Comparison of ENCODE assay signal across 16 cellular contexts in the genomic region with DNA sequence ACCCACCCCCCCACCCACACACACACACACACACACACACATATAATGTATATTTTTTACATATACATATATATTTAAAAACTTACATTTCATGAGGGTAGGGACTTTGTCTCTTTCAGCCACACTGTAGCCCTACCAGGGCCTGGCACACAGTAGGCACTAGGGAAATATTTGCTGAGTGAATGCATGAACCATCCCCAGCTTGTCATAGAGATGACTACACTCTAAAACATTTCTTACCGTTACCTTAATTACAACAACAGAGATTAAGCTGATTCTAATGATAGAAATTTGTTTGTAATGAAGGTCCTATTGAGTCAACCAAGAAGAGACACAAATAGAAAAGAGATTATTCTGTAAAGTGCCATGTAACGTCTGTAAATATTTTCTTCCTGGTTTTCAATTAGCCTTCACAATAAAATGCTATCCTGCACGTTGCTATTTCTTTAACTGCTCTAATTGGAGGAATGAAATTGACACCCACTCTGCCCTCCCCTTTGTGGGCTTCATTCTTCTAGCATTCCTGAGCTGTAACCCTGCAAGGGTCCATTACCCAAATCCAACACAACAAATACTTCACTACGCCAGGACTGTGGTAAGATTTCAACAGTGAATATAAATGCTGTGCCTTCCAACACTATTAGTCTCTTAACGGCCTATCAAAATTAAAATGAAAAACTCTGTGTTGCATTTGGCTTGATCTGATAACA. TPM values are rescaled to one million over a fixed set of nuclear protein-coding genes. Genes with fewer than 3 reads are reported as not detected.
"Had no signal": no experiment of that assay in that cellular context is flagged by ENCODE, and none has a peak within 500 bp of the region (broad histone marks: within the 10 kb centered on the region; RNA-seq: fewer than 3 reads in every experiment).

No MANE protein-coding gene starts in this region.

- H3K27ac ChIP-seq: dorsolateral prefrontal cortex, esophagus squamous epithelium, thyroid gland, vagina had no signal

- H3K36me3 Mint-ChIP-seq: stimulated activated effector memory CD8-positive, alpha-beta T cell treated with anti-CD3 and anti-CD28 coated beads, Interleukin-12 subunit alpha, Interleukin-12 subunit beta, amount 100 ng/mL, for 72 hours had no signal

- H3K27ac Mint-ChIP-seq: activated T-helper 1 cell treated with anti-CD3 and anti-CD28 coated beads, Interleukin-12 subunit alpha, Interleukin-12 subunit beta, Interleukin-2, Interleukin-4 antibody, amounts not matched to agents 30 ng/mL and 10 ng/mL and 1 ng/mL, durations not matched to agents 14 hours and 24 hours and 36 hours; stimulated activated effector memory CD8-positive, alpha-beta T cell treated with anti-CD3 and anti-CD28 coated beads, Interleukin-12 subunit alpha, Interleukin-12 subunit beta, amount 100 ng/mL, for 72 hours had no signal

- H3K4me1 ChIP-seq: esophagus squamous epithelium, thyroid gland, vagina had no signal

- H3K4me1 Mint-ChIP-seq: stimulated activated effector memory CD8-positive, alpha-beta T cell treated with anti-CD3 and anti-CD28 coated beads, Interleukin-12 subunit alpha, Interleukin-12 subunit beta, amount 100 ng/mL, for 72 hours had no signal

- H3K9me3 ChIP-seq: esophagus squamous epithelium, thyroid gland, vagina had no signal

- DNase-seq: activated CD4-positive, CD25-positive, alpha-beta regulatory T cell treated with anti-CD3 and anti-CD28 coated beads, Interleukin-2, amount 50 U/mL, for 72 hours; activated naive CD4-positive, alpha-beta T cell; aorta; dorsolateral prefrontal cortex; esophagus squamous epithelium; hypothalamus; mesendoderm; stimulated activated CD4-positive, alpha-beta T cell treated with anti-CD3 and anti-CD28 coated beads, Interleukin-1b, Interleukin-23, amount 100 ng/mL, for 48 hours; thyroid gland had no signal

- H3K27me3 ChIP-seq: thyroid gland, vagina had no signal

- H3K9me3 Mint-ChIP-seq: activated T-helper 1 cell treated with anti-CD3 and anti-CD28 coated beads, Interleukin-12 subunit alpha, Interleukin-12 subunit beta, Interleukin-2, Interleukin-4 antibody, amounts not matched to agents 30 ng/mL and 10 ng/mL and 1 ng/mL, durations not matched to agents 14 hours and 24 hours and 36 hours; stimulated activated effector memory CD8-positive, alpha-beta T cell treated with anti-CD3 and anti-CD28 coated beads, Interleukin-12 subunit alpha, Interleukin-12 subunit beta, amount 100 ng/mL, for 72 hours had no signal

- ATAC-seq: sciatic nerve; stimulated activated effector memory CD8-positive, alpha-beta T cell treated with anti-CD3 and anti-CD28 coated beads, Interleukin-12 subunit alpha, Interleukin-12 subunit beta, amount 100 ng/mL, for 72 hours had no signal

- H3K36me3 ChIP-seq: esophagus squamous epithelium, thyroid gland, vagina had no signal

- H3K4me3 ChIP-seq: dorsolateral prefrontal cortex, esophagus squamous epithelium, thyroid gland, vagina had no signal

- H3K4me3 Mint-ChIP-seq: activated T-helper 1 cell treated with anti-CD3 and anti-CD28 coated beads, Interleukin-12 subunit alpha, Interleukin-12 subunit beta, Interleukin-2, Interleukin-4 antibody, amounts not matched to agents 30 ng/mL and 10 ng/mL and 1 ng/mL, durations not matched to agents 14 hours and 24 hours and 36 hours; stimulated activated effector memory CD8-positive, alpha-beta T cell treated with anti-CD3 and anti-CD28 coated beads, Interleukin-12 subunit alpha, Interleukin-12 subunit beta, amount 100 ng/mL, for 72 hours had no signal

RNA-seq across cellular contexts. Expression of gene SIM1, which starts 30.8 kb away (rescaled TPM):
- total RNA-seq: activated CD8-positive, alpha-beta memory T cell treated with anti-CD3 and anti-CD28 coated beads for 36 hours; dorsolateral prefrontal cortex; fibroblast of villous mesenchyme; thyroid gland; vagina had no signal
- polyA plus RNA-seq: aorta, neural cell had no signal
